ENCODE assay signal across 12 cellular contexts in genomic region chr1:39310015-39310414, GRCh38.
"Had no signal": no experiment of that assay in that cellular context is flagged by ENCODE, and none has a peak within 500 bp of the region (broad histone marks: within the 10 kb centered on the region; RNA-seq: fewer than 3 reads in every experiment).

No MANE protein-coding gene starts in this region.

- H3K9me3 Mint-ChIP-seq: activated naive CD4-positive, alpha-beta T cell treated with anti-CD3 and anti-CD28 coated beads, Interleukin-2, amount 50 U/mL, for 72 hours; endodermal cell had no signal

- H3K4me3 ChIP-seq: tibial artery, vagina had no signal

- H3K4me3 Mint-ChIP-seq: endodermal cell had no signal

- H3K27ac Mint-ChIP-seq: activated naive CD4-positive, alpha-beta T cell treated with anti-CD3 and anti-CD28 coated beads, Interleukin-2, amount 50 U/mL, for 72 hours; endodermal cell had no signal

- FAIRE-seq: small intestine had no signal

- H3K4me1 Mint-ChIP-seq: endodermal cell had no signal

- H3K27ac ChIP-seq: brain microvascular endothelial cell, tibial artery, vagina had no signal

- ATAC-seq: activated naive CD4-positive, alpha-beta T cell treated with anti-CD3 and anti-CD28 coated beads, Interleukin-2, amount 50 U/mL, for 72 hours had no signal

- H3K4me1 ChIP-seq: tibial artery, vagina had no signal

- H3K27me3 ChIP-seq: brain microvascular endothelial cell, tibial artery, vagina had no signal

- H3K9me3 ChIP-seq: tibial artery, vagina had no signal

- DNase-seq: activated CD4-positive, alpha-beta T cell treated with anti-CD3 and anti-CD28 coated beads, Interleukin-2, amount 50 U/mL, for 4 hours; amygdala; brain microvascular endothelial cell; endodermal cell; erythroblast; hippocampal formation; right cardiac atrium; small intestine; T-helper 2 cell; tibial artery had no signal
